In the genomic region with DNA sequence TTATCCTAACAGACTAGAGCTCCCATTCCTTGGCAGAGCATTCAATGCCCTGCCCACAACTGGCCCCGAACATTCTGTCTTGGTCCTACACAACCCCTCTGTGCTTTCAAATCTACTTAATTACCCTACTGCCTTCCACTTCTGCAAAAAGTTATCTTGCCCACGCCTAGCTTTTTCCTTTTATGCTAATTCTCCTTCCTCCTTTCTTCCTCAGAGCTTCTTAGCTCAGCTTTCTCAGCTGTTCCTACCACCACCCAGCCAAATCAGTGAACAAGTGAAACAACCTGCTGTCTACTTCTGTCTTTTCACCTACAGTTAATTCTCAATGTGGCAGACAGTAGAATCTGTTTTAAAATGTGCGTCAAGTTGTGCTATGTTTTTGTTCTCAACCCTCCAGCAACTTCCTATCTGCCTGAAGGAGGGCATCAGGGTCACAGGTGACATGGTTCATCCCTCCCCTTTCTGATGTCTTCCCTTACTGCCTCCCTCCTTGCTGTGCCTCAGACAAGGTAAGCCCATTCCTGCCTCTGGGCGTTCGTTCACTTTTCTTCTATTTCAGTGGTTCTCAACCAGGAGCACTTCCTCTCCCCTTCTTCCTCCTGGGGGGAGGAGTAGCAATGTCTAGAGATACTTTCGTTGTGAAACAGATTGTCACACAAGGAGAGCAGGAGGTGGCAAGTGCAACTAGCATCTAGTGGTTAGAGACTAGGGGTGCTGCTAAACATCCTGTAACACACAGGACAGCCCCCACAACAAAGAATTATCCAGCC, we compare ENCODE assay signal across 8 cellular contexts. TPM values are rescaled to one million over a fixed set of nuclear protein-coding genes. Genes with fewer than 3 reads are reported as not detected.
DNase-seq lines count a peak whose midpoint lies in the region; ATAC-seq, FAIRE-seq and TF ChIP-seq lines count a peak whose summit lies in the region.

No MANE protein-coding gene starts in this region.

- H3K14ac ChIP-seq in neuronal stem cell (ENCODE audit: low read length) = no peak overlapping the region

- peaks cover 4% of the 10 kb centered on the region for H3K79me1 ChIP-seq in neuronal stem cell (ENCODE audit: low read depth, low read length)

- no peak overlapping the region for H2BK120ac ChIP-seq in neuronal stem cell (ENCODE audit: low read depth, low read length)

- H3K9me3 ChIP-seq in T-helper 17 cell (ENCODE audit: control insufficient read depth, low read length, poor library complexity, severe bottlenecking) = no peaks in the 10 kb centered on the region
- no peaks in the 10 kb centered on the region for H3K9me3 ChIP-seq in keratinocyte (ENCODE audit: control insufficient read depth, low read depth, low read length)
- H3K9me3 ChIP-seq in neuronal stem cell (replicated peaks in 1 of 2; ENCODE audit: control insufficient read depth in 2 of 2, insufficient read depth in 1 of 2, low read depth in 1 of 2, low read length in 2 of 2) = no peaks in the 10 kb centered on the region

- H3K4me3 ChIP-seq in keratinocyte (ENCODE audit: control insufficient read depth in 2 of 3, extremely low read depth in 1 of 3, insufficient read depth in 2 of 3, low read depth in 1 of 3, low read length in 3 of 3) = no peak overlapping the region
- no peak overlapping the region for H3K4me3 ChIP-seq in neuronal stem cell (ENCODE audit: low read length in 2 of 2)

- H3K27ac ChIP-seq in keratinocyte (ENCODE audit: control insufficient read depth, insufficient read depth, low read length) (no peak overlapping the region), neuronal stem cell (replicated peaks; ENCODE audit: low read length) (no peak overlapping the region)

- ATAC-seq in GM18909 (IDR thresholded peaks at IDR 0.05; ENCODE audit: poor library complexity, unreplicated experiment) (peak; percentile 52), HG03097 (IDR thresholded peaks at IDR 0.05; ENCODE audit: low FRiP score, unreplicated experiment) (peak; percentile 53), T-helper 17 cell (peak; percentile 43)

- TF ChIP-seq CTCF in keratinocyte (optimal IDR thresholded peaks at IDR 0.05 in 1 of 3, IDR thresholded peaks at IDR 0.05 in 1 of 3, conservative IDR thresholded peaks at IDR 0.05 in 1 of 3; ENCODE audit: extremely low read depth in 1 of 3, insufficient read depth in 2 of 3, low read length in 3 of 3) = no peak

- H2BK12ac ChIP-seq in neuronal stem cell (ENCODE audit: low read length) = no peak overlapping the region

- no peak overlapping the region for H3K4ac ChIP-seq in neuronal stem cell (ENCODE audit: low read length)

- H3K9ac ChIP-seq in keratinocyte (ENCODE audit: control insufficient read depth, extremely low read depth, insufficient read depth, low read length) (no peak overlapping the region), neuronal stem cell (ENCODE audit: low read depth, low read length, poor library complexity) (no peak overlapping the region)

- H2AFZ ChIP-seq in keratinocyte (ENCODE audit: control insufficient read depth, low read length) (no peak overlapping the region), neuronal stem cell (ENCODE audit: low read length) (no peak overlapping the region)

- no peaks in the 10 kb centered on the region for H3K27me3 Mint-ChIP-seq in T-helper 17 cell

- no CpG with 5 or more reads among the region's 6 CpGs for WGBS in neuronal stem cell (ENCODE audit: extremely low coverage in 2 of 2, insufficient read length in 2 of 2, insufficient replicate concordance in 1 of 2), 2 donors

- H2AK5ac ChIP-seq in neuronal stem cell (ENCODE audit: low read depth, low read length) = no peak overlapping the region

- H3K36me3 ChIP-seq in keratinocyte (ENCODE audit: control insufficient read depth in 2 of 2, extremely low read depth in 1 of 2, insufficient read depth in 2 of 2, low read length in 2 of 2) = peaks cover 6 to 8% of the 10 kb centered on the region in 2 experiments
- H3K36me3 ChIP-seq in neuronal stem cell (replicated peaks in 1 of 2; ENCODE audit: control insufficient read depth in 2 of 2, insufficient read depth in 2 of 2, low read length in 2 of 2) = peaks cover 0 to 20% of the 10 kb centered on the region in 2 donors

- H3K18ac ChIP-seq in neuronal stem cell (ENCODE audit: low read length) = no peak overlapping the region

- H3K4me3 Mint-ChIP-seq in T-helper 17 cell = peak overlapping the region; percentile 98

- no peak overlapping the region for H4K8ac ChIP-seq in neuronal stem cell (ENCODE audit: low read depth, low read length)

- peaks cover 45% of the 10 kb centered on the region for H3K4me1 Mint-ChIP-seq in T-helper 17 cell

- H4K20me1 ChIP-seq in keratinocyte (ENCODE audit: control insufficient read depth, extremely low read depth, insufficient read depth, low read length) = peaks cover 3% of the 10 kb centered on the region

- H3K4me2 ChIP-seq in keratinocyte (ENCODE audit: control insufficient read depth, extremely low read depth, insufficient read depth, low read depth, low read length) = peak overlapping the region; percentile 94
- no peak overlapping the region for H3K4me2 ChIP-seq in neuronal stem cell (ENCODE audit: insufficient read depth, low read length, poor library complexity, severe bottlenecking)

- no peak overlapping the region for H2BK5ac ChIP-seq in neuronal stem cell (ENCODE audit: low read length)

- H3K4me1 ChIP-seq in keratinocyte (ENCODE audit: control insufficient read depth, extremely low read depth, insufficient read depth, low read length) (peaks cover 10% of the 10 kb centered on the region), neuronal stem cell (ENCODE audit: control insufficient read depth in 2 of 2, insufficient read depth in 1 of 2, low read depth in 1 of 2, low read length in 2 of 2) (peaks cover 3 to 9% of the 10 kb centered on the region in 2 donors)

- no peak overlapping the region for H4K91ac ChIP-seq in neuronal stem cell (ENCODE audit: low read depth, low read length, poor library complexity)

- peaks cover 6% of the 10 kb centered on the region for H3K36me3 Mint-ChIP-seq in T-helper 17 cell (ENCODE audit: low read depth)

- dilution Hi-C loops in keratinocyte (cut with MboI; ENCODE audit: extremely low pct_ligation_motif_present, low sequenced_read_pairs) = no loop called here

- peak overlapping the region; percentile 94 for H3K27ac Mint-ChIP-seq in T-helper 17 cell

- no peak overlapping the region for H3K23ac ChIP-seq in neuronal stem cell (ENCODE audit: low read depth, low read length, poor library complexity)

- H2BK15ac ChIP-seq in neuronal stem cell (ENCODE audit: low read length) = no peak overlapping the region

- DNase-seq in Ammon's horn (ENCODE audit: low spot score) (peak; percentile 54), T-helper 17 cell (peak in 1 of 3 donors; percentile 12), keratinocyte (ENCODE audit: low read depth, low spot score) (no peak), DMS153 treated with DMSO at 0.1 percent for 48 hours (lab: John Stamatoyannopoulos, UW; ENCODE audit: unreplicated experiment) (no peak), neuronal stem cell (ENCODE audit: low spot score) (no peak), NCI-H1436 (lab: John Stamatoyannopoulos, UW) (no peak)

- no peak for FAIRE-seq in keratinocyte (lab: Jason Lieb, UNC)

- peaks cover 27% of the 10 kb centered on the region for H3K79me2 ChIP-seq in keratinocyte (ENCODE audit: control insufficient read depth, insufficient read depth, low read length)

- H3K9me1 ChIP-seq in keratinocyte (ENCODE audit: control insufficient read depth, extremely low read depth, insufficient read depth, low read length) = no peaks in the 10 kb centered on the region

- H3K27me3 ChIP-seq in keratinocyte (ENCODE audit: control insufficient read depth, extremely low read depth, insufficient read depth, low read length) = no peaks in the 10 kb centered on the region
- H3K27me3 ChIP-seq in neuronal stem cell (ENCODE audit: control insufficient read depth in 3 of 3, insufficient read depth in 3 of 3, low read depth in 1 of 3, low read length in 3 of 3) = peaks cover 0 to 14% (median 11%) of the 10 kb centered on the region in 3 experiments

RNA-seq across cellular contexts. Expression of a gene that starts 1.3 kb away (rescaled TPM):
- total RNA-seq in T-helper 17 cell = 10 to 100 TPM; 38.1 to 46.5 TPM
- 174 to 393 TPM (median 298 TPM) in 3 replicates for polyA plus RNA-seq in keratinocyte
- 86.4 TPM for polyA plus RNA-seq in keratinocyte (2011; ENCODE audit: low read depth)
- 166 and 178 TPM in 2 replicates for polyA plus RNA-seq in keratinocyte (2011; cell fraction: cytosol; rRNA removed)
- 202 and 222 TPM in 2 replicates for polyA plus RNA-seq in keratinocyte (2011; cell fraction: nucleus; rRNA removed)
- 105 and 131 TPM in 2 replicates for polyA plus RNA-seq in keratinocyte (2012; ENCODE audit: low replicate concordance)
- 256 to 365 TPM (median 273 TPM) in 3 replicates for polyA minus RNA-seq in keratinocyte
- polyA minus RNA-seq in keratinocyte (2011; cell fraction: cytosol; rRNA and poly(A)+ RNA removed) = 146 TPM
- polyA minus RNA-seq in keratinocyte (2011; cell fraction: nucleus; rRNA and poly(A)+ RNA removed) = 114 and 152 TPM in 2 replicates
- polyA plus RNA-seq in neuronal stem cell (2013, experiment 1 of 2) = 15.5 TPM
- 15.9 TPM for polyA plus RNA-seq in neuronal stem cell (2013, experiment 2 of 2)

RNA-seq across cellular contexts. Expression of a gene that starts 53.3 kb away (rescaled TPM):
- total RNA-seq in T-helper 17 cell = 10 to 100 TPM; 80.0 to 83.6 TPM
- 6.7 to 11.8 TPM (median 10.1 TPM) in 3 replicates for polyA plus RNA-seq in keratinocyte
- 11.3 TPM for polyA plus RNA-seq in keratinocyte (2011; ENCODE audit: low read depth)
- 5.7 and 9.1 TPM in 2 replicates for polyA plus RNA-seq in keratinocyte (2011; cell fraction: cytosol; rRNA removed)
- polyA plus RNA-seq in keratinocyte (2011; cell fraction: nucleus; rRNA removed) = 7.5 and 10.7 TPM in 2 replicates
- 8.5 and 10.5 TPM in 2 replicates for polyA plus RNA-seq in keratinocyte (2012; ENCODE audit: low replicate concordance)
- polyA minus RNA-seq in keratinocyte = 7.4 to 22.0 TPM (median 21.7 TPM) in 3 replicates
- polyA minus RNA-seq in keratinocyte (2011; cell fraction: cytosol; rRNA and poly(A)+ RNA removed) = 7.1 TPM
- polyA minus RNA-seq in keratinocyte (2011; cell fraction: nucleus; rRNA and poly(A)+ RNA removed) = 13.1 and 21.5 TPM in 2 replicates
- 36.6 TPM for polyA plus RNA-seq in neuronal stem cell (2013, experiment 1 of 2)
- polyA plus RNA-seq in neuronal stem cell (2013, experiment 2 of 2) = 40.3 TPM
